In the genomic region with DNA sequence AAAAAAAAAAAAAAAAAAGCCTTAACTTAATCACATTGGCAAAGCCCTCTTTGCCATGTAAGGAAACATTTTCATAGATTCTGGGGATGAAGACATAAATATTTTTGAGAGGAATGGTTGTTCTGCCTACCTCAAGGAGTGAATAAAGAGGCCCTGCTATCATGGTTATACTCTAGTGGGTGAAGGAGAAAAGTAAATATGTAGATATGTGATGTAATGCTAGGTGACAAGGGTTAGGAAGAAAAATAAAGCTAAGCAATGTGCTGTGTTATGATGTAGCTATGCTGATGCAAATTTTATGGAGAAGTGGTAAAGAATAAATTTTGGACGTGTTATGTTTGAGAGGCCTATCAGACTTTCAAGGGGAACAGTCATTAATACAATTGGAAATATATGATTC, we compare ENCODE assay signal across 31 cellular contexts.
"Had no signal": no experiment of that assay in that cellular context is flagged by ENCODE, and none has a peak within 500 bp of the region (broad histone marks: within the 10 kb centered on the region; RNA-seq: fewer than 3 reads in every experiment).

No MANE protein-coding gene starts in this region.

- ATAC-seq: activated CD4-positive, alpha-beta T cell treated with anti-CD3 and anti-CD28 coated beads for 36 hours; activated CD8-positive, alpha-beta memory T cell treated with anti-CD3 and anti-CD28 coated beads, Interleukin-2, amount 10 ng/mL, durations not matched to agents 7 days and 5 days; activated CD8-positive, alpha-beta T cell treated with anti-CD3 and anti-CD28 coated beads, Interleukin-2, amount 10 ng/mL, durations not matched to agents 7 days and 5 days; esophagus mucosa had no signal

- H3K4me3 ChIP-seq: coronary artery, dorsolateral prefrontal cortex had no signal

- H3K4me1 Mint-ChIP-seq: endodermal cell had no signal

- H3K27me3 ChIP-seq: brain microvascular endothelial cell, dorsolateral prefrontal cortex had no signal

- H3K27ac Mint-ChIP-seq: activated CD4-positive, alpha-beta memory T cell treated with anti-CD3 and anti-CD28 coated beads for 36 hours; activated CD4-positive, alpha-beta T cell treated with anti-CD3 and anti-CD28 coated beads for 36 hours; activated CD4-positive, alpha-beta T cell treated with anti-CD3 and anti-CD28 coated beads, Interleukin-2, amount 10 ng/mL, durations not matched to agents 24 days and 14 days; activated CD8-positive, alpha-beta memory T cell treated with anti-CD3 and anti-CD28 coated beads, Interleukin-2, amount 10 ng/mL, durations not matched to agents 7 days and 5 days; activated CD8-positive, alpha-beta T cell treated with anti-CD3 and anti-CD28 coated beads, Interleukin-2, amount 10 ng/mL, durations not matched to agents 7 days and 5 days; activated naive CD4-positive, alpha-beta T cell treated with anti-CD3 and anti-CD28 coated beads for 36 hours; activated naive CD4-positive, alpha-beta T cell treated with anti-CD3 and anti-CD28 coated beads, Interleukin-2, amount 50 U/mL, for 24 hours; activated T-helper 1 cell treated with anti-CD3 and anti-CD28 coated beads, Interleukin-12 subunit alpha, Interleukin-12 subunit beta, Interleukin-2, Interleukin-4 antibody, amounts not matched to agents 30 ng/mL and 10 ng/mL and 1 ng/mL, durations not matched to agents 14 hours and 24 hours and 36 hours; activated T-helper 2 cell treated with anti-CD3 and anti-CD28 coated beads, Interferon-gamma antibody, Interleukin-2, Interleukin-4, amounts not matched to agents 10 μg/mL and 5 μg/mL and 100 μg/mL, durations not matched to agents 14 hours and 24 hours and 36 hours; endodermal cell had no signal

- H3K9me3 Mint-ChIP-seq: activated CD4-positive, alpha-beta memory T cell treated with anti-CD3 and anti-CD28 coated beads for 36 hours; activated naive CD4-positive, alpha-beta T cell treated with anti-CD3 and anti-CD28 coated beads for 36 hours; activated naive CD4-positive, alpha-beta T cell treated with anti-CD3 and anti-CD28 coated beads, Interleukin-2, amount 50 U/mL, for 24 hours; central memory CD8-positive, alpha-beta T cell; endodermal cell had no signal

- FAIRE-seq: astrocyte, bronchial epithelial cell, frontal cortex had no signal

- DNase-seq: activated CD4-positive, alpha-beta memory T cell treated with anti-CD3 and anti-CD28 coated beads for 36 hours; activated CD4-positive, alpha-beta T cell treated with anti-CD3 and anti-CD28 coated beads for 36 hours; activated CD4-positive, alpha-beta T cell treated with anti-CD3 and anti-CD28 coated beads, Interleukin-2, amount 10 ng/mL, durations not matched to agents 24 days and 14 days; activated CD4-positive, CD25-positive, alpha-beta regulatory T cell; activated CD4-positive, CD25-positive, alpha-beta regulatory T cell treated with anti-CD3 and anti-CD28 coated beads, Interleukin-2, amount 50 U/mL, for 72 hours; activated CD8-positive, alpha-beta memory T cell treated with anti-CD3 and anti-CD28 coated beads, Interleukin-2, amount 10 ng/mL, durations not matched to agents 7 days and 5 days; activated CD8-positive, alpha-beta memory T cell treated with anti-CD3 and anti-CD28 coated beads, Interleukin-2, amount 50 U/mL, for 4 hours; activated CD8-positive, alpha-beta T cell treated with anti-CD3 and anti-CD28 coated beads, Interleukin-2, amount 10 ng/mL, durations not matched to agents 7 days and 5 days; activated effector memory CD4-positive, alpha-beta T cell treated with anti-CD3 and anti-CD28 coated beads, Interleukin-2, amount 50 U/mL, for 16 hours; activated naive CD4-positive, alpha-beta T cell treated with anti-CD3 and anti-CD28 coated beads for 36 hours; activated T-cell treated with anti-CD3 and anti-CD28 coated beads, Interleukin-2, amount 50 U/mL, for 1 hour; activated T-cell treated with anti-CD3 and anti-CD28 coated beads, Interleukin-2, amount 50 U/mL, for 48 hours; amniotic stem cell; anterior cingulate cortex; brain microvascular endothelial cell; dorsolateral prefrontal cortex; effector memory CD4-positive, alpha-beta T cell; endodermal cell; foreskin fibroblast; head of caudate nucleus; T-helper 2 cell had no signal

- H3K4me3 Mint-ChIP-seq: activated CD4-positive, alpha-beta memory T cell treated with anti-CD3 and anti-CD28 coated beads for 36 hours; activated CD4-positive, alpha-beta T cell treated with anti-CD3 and anti-CD28 coated beads for 36 hours; activated CD4-positive, alpha-beta T cell treated with anti-CD3 and anti-CD28 coated beads, Interleukin-2, amount 10 ng/mL, durations not matched to agents 24 days and 14 days; activated CD8-positive, alpha-beta memory T cell treated with anti-CD3 and anti-CD28 coated beads, Interleukin-2, amount 10 ng/mL, durations not matched to agents 7 days and 5 days; activated CD8-positive, alpha-beta T cell treated with anti-CD3 and anti-CD28 coated beads, Interleukin-2, amount 10 ng/mL, durations not matched to agents 7 days and 5 days; activated naive CD4-positive, alpha-beta T cell treated with anti-CD3 and anti-CD28 coated beads for 36 hours; activated naive CD4-positive, alpha-beta T cell treated with anti-CD3 and anti-CD28 coated beads, Interleukin-2, amount 50 U/mL, for 24 hours; activated T-helper 1 cell treated with anti-CD3 and anti-CD28 coated beads, Interleukin-12 subunit alpha, Interleukin-12 subunit beta, Interleukin-2, Interleukin-4 antibody, amounts not matched to agents 30 ng/mL and 10 ng/mL and 1 ng/mL, durations not matched to agents 14 hours and 24 hours and 36 hours; central memory CD8-positive, alpha-beta T cell; dendritic cell treated with granulocyte-macrophage colony-stimulating factor and Interleukin-4, amounts not matched to agents 40 ng/mL and 50 ng/mL, for 4 days; endodermal cell had no signal

- H3K27ac ChIP-seq: brain microvascular endothelial cell, coronary artery, dorsolateral prefrontal cortex had no signal

- H3K36me3 ChIP-seq: brain microvascular endothelial cell had no signal
